Comparison of ENCODE assay signal across 8 cellular contexts in the genomic region with DNA sequence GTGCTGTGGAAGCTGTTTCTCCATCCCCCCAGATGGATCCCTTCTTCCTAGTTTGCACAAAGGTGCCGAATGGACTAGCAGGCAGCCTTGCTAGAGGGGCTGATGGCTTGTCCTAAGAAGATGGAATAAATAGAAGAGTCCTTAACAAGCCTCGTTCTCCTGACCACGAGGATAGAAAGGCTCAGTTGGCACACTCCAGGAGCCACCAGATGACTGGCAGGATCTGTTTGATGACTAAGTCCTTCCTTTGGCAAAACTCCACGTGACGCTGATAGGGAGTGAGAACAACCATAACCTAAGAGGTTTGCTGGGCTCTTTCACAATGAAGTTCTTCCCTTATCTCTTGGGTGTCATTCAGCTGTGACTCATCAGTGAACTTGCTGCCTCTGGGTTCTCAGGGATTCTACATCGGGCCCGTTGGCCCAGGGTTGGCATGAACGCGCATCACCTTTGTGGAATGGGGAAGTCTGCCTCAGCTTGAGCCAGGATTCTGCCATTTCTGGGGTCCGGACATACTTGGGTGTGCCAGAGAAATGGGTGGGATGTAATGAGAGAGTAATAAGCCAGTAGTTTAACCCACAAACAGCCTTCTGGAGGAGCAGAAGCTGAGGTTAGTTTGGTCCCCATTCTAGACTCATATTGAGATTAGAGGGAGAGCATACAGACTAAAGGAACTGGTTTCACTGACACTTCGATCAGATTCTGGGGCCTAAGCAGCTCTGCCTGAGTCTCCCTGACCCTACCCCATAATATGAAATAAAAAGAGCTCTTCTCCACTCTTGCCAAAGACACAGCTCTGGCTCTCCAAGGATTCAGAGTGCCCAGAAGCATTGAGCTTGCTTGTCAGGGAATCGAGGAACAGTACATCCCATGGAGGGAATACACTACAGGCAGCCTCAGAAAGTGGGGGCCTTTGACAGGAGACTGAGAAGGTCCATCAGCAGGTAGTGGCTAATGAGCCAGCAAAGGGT. TPM values are rescaled to one million over a fixed set of nuclear protein-coding genes. Genes with fewer than 3 reads are reported as not detected.
DNase-seq lines count a peak whose midpoint lies in the region; ATAC-seq and TF ChIP-seq lines count a peak whose summit lies in the region.

No MANE protein-coding gene starts in this region.

- H3K4me3 ChIP-seq in liver (ENCODE audit: low read depth in 1 of 3, low read length in 3 of 3) (no peak overlapping the region), H7 (ENCODE audit: insufficient read depth, low read depth, low read length) (no peak overlapping the region)

- peak in 1 of 2 donors; percentile 46 for TF ChIP-seq RAD21 in liver (IDR thresholded peaks at IDR 0.05)

- H3K27ac Mint-ChIP-seq in stimulated activated naive CD8-positive, alpha-beta T cell treated with anti-CD3 and anti-CD28 coated beads, Interleukin-15, amount 100 ng/mL, for 72 hours: no peak overlapping the region

- WGBS in liver: 44% methylated on average over 12 of the region's 12 CpGs

- no peak overlapping the region for H3K4me3 Mint-ChIP-seq in stimulated activated naive CD8-positive, alpha-beta T cell treated with anti-CD3 and anti-CD28 coated beads, Interleukin-15, amount 100 ng/mL, for 72 hours

- H3K9me3 Mint-ChIP-seq in stimulated activated naive CD8-positive, alpha-beta T cell treated with anti-CD3 and anti-CD28 coated beads, Interleukin-15, amount 100 ng/mL, for 72 hours: peaks cover 0 to 4% of the 10 kb centered on the region in 2 donors

- H3K4me1 ChIP-seq in liver (ENCODE audit: control insufficient read depth in 4 of 4, insufficient read depth in 4 of 4, low read length in 3 of 4): peaks cover 0 to 10% (median 6%) of the 10 kb centered on the region in 4 donors

- no peak for TF ChIP-seq CTCF in liver (IDR thresholded peaks at IDR 0.05; ENCODE audit: low read depth, low read length, missing input control)

- H3K36me3 ChIP-seq in liver (ENCODE audit: control insufficient read depth in 4 of 4, insufficient read depth in 3 of 4, low read depth in 1 of 4, low read length in 3 of 4) (no peaks in the 10 kb centered on the region), H7 (replicated peaks; ENCODE audit: control insufficient read depth, insufficient read depth, low read length) (no peaks in the 10 kb centered on the region)

- no peak overlapping the region for H3K27ac ChIP-seq in liver (ENCODE audit: low read depth in 1 of 2, low read length in 2 of 2)

- peaks cover 33% of the 10 kb centered on the region for H3K27me3 Mint-ChIP-seq in stimulated activated naive CD8-positive, alpha-beta T cell treated with anti-CD3 and anti-CD28 coated beads, Interleukin-15, amount 100 ng/mL, for 72 hours

- peaks cover 9% of the 10 kb centered on the region for H3K4me1 Mint-ChIP-seq in stimulated activated naive CD8-positive, alpha-beta T cell treated with anti-CD3 and anti-CD28 coated beads, Interleukin-15, amount 100 ng/mL, for 72 hours

- ATAC-seq in stimulated activated naive CD8-positive, alpha-beta T cell treated with anti-CD3 and anti-CD28 coated beads, Interleukin-15, Interleukin-2, amounts not matched to agents 100 U/mL and 50 U/mL, for 24 hours: peak; percentile 50
- ATAC-seq in stimulated activated naive CD8-positive, alpha-beta T cell treated with anti-CD3 and anti-CD28 coated beads, Interleukin-15, amount 100 ng/mL, for 72 hours: no peak
- ATAC-seq in GM21390 (IDR thresholded peaks at IDR 0.05; ENCODE audit: unreplicated experiment): no peak

- H3K27me3 ChIP-seq in liver (ENCODE audit: control insufficient read depth in 4 of 4, insufficient read depth in 4 of 4, low read length in 3 of 4) (no peaks in the 10 kb centered on the region), H7 (ENCODE audit: control insufficient read depth, insufficient read depth, low read length) (peaks cover 13% of the 10 kb centered on the region)

- H3K9me3 ChIP-seq in liver (ENCODE audit: control insufficient read depth in 4 of 4, low read length in 3 of 4): no peaks in the 10 kb centered on the region

- no peak overlapping the region for H3K9ac ChIP-seq in liver (ENCODE audit: low read depth in 1 of 2, low read length in 2 of 2)

- DNase-seq in stimulated activated naive CD8-positive, alpha-beta T cell treated with anti-CD3 and anti-CD28 coated beads, Interleukin-15, Interleukin-2, amounts not matched to agents 100 U/mL and 50 U/mL, for 24 hours: no peak
- DNase-seq in stimulated activated naive CD8-positive, alpha-beta T cell treated with anti-CD3 and anti-CD28 coated beads, Interleukin-15, amount 100 ng/mL, for 72 hours: no peak
- DNase-seq in brain pericyte (ENCODE audit: low read depth, low spot score) (peak; percentile 49), ureter (ENCODE audit: low spot score) (peak; percentile 83), NCI-H128 (lab: John Stamatoyannopoulos, UW; ENCODE audit: unreplicated experiment) (no peak), H7 (no peak)

TF ChIP-seq in liver, 16 proteins besides CTCF, POLR2A, EP300 and RAD21:
- TF ChIP-seq GABPA (IDR thresholded peaks at IDR 0.05 in 1 of 2, conservative IDR thresholded peaks at IDR 0.05 in 1 of 2): peak in 1 of 2 donors; percentile 51
- TF ChIP-seq ATF3 (IDR thresholded peaks at IDR 0.05): peak; percentile 98
- TF ChIP-seq, protein P1, sequence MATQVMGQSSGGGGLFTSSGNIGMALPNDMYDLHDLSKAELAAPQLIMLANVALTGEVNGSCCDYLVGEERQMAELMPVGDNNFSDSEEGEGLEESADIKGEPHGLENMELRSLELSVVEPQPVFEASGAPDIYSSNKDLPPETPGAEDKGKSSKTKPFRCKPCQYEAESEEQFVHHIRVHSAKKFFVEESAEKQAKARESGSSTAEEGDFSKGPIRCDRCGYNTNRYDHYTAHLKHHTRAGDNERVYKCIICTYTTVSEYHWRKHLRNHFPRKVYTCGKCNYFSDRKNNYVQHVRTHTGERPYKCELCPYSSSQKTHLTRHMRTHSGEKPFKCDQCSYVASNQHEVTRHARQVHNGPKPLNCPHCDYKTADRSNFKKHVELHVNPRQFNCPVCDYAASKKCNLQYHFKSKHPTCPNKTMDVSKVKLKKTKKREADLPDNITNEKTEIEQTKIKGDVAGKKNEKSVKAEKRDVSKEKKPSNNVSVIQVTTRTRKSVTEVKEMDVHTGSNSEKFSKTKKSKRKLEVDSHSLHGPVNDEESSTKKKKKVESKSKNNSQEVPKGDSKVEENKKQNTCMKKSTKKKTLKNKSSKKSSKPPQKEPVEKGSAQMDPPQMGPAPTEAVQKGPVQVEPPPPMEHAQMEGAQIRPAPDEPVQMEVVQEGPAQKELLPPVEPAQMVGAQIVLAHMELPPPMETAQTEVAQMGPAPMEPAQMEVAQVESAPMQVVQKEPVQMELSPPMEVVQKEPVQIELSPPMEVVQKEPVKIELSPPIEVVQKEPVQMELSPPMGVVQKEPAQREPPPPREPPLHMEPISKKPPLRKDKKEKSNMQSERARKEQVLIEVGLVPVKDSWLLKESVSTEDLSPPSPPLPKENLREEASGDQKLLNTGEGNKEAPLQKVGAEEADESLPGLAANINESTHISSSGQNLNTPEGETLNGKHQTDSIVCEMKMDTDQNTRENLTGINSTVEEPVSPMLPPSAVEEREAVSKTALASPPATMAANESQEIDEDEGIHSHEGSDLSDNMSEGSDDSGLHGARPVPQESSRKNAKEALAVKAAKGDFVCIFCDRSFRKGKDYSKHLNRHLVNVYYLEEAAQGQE (IDR thresholded peaks at IDR 0.05): peak; percentile 36
- peak; percentile 43 for TF ChIP-seq YY1 (IDR thresholded peaks at IDR 0.05)
- peak; percentile 22 to 69 for TF ChIP-seq HNF4A (conservative IDR thresholded peaks at IDR 0.05)
- no peak for TF ChIP-seq FOXA1 (IDR thresholded peaks at IDR 0.05)
- TF ChIP-seq RXRA (IDR thresholded peaks at IDR 0.05): peak; percentile 56 to 91
- no peak for TF ChIP-seq ZBTB33 (IDR thresholded peaks at IDR 0.05)
- no peak for TF ChIP-seq HNF4G (IDR thresholded peaks at IDR 0.05)
- TF ChIP-seq, protein P2, sequence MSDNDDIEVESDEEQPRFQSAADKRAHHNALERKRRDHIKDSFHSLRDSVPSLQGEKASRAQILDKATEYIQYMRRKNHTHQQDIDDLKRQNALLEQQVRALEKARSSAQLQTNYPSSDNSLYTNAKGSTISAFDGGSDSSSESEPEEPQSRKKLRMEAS (IDR thresholded peaks at IDR 0.05): peak; percentile 95
- peak; percentile 37 to 99 for TF ChIP-seq EGR1 (IDR thresholded peaks at IDR 0.05; ENCODE audit: low read depth in 2 of 2)
- peak; percentile 99 to 100 for TF ChIP-seq JUND (IDR thresholded peaks at IDR 0.05)
- no peak for TF ChIP-seq NR2F2 (IDR thresholded peaks at IDR 0.05)
- TF ChIP-seq FOXA2 (IDR thresholded peaks at IDR 0.05): peak; percentile 62

RNA-seq across cellular contexts. Expression of gene MELTF, which starts 2.0 kb away (rescaled TPM):
- total RNA-seq in liver (1 to 10 TPM in 1 of 2 donors, under 1 TPM in 1; 0.92 to 1.2 TPM), ureter (3.4 TPM)
- polyA plus RNA-seq in liver: 1 to 10 TPM in 1 of 2 donors, under 1 TPM in 1; 0.14 to 1.1 TPM
- 3.5 and 4.8 TPM in 2 replicates for total RNA-seq in H7 (2014; rRNA removed; shearing (Covaris generic))

Comparison
In these comparisons a context has a peak if more than half of its experiments do, and no peak if none do; other contexts are left out.
1. DNase-seq: peak in brain pericyte (single experiment) and ureter (single experiment); none in stimulated activated naive CD8-positive, alpha-beta T cell treated with anti-CD3 and anti-CD28 coated beads, Interleukin-15, Interleukin-2, amounts not matched to agents 100 U/mL and 50 U/mL, for 24 hours (single experiment), stimulated activated naive CD8-positive, alpha-beta T cell treated with anti-CD3 and anti-CD28 coated beads, Interleukin-15, amount 100 ng/mL, for 72 hours (0 of 2), NCI-H128 (single experiment) and H7 (single experiment).